Comparison of ENCODE assay signal across 7 cellular contexts in genomic region chr2:69798466-69798908, GRCh38. TPM values are rescaled to one million over a fixed set of nuclear protein-coding genes. Genes with fewer than 3 reads are reported as not detected.
DNase-seq lines count a peak whose midpoint lies in the region; ATAC-seq and TF ChIP-seq lines count a peak whose summit lies in the region.

No MANE protein-coding gene starts in this region.

- H3F3A ChIP-seq in GM23338 (replicated peaks; ENCODE audit: low read depth) = no peaks in the 10 kb centered on the region

- no peaks in the 10 kb centered on the region for H3K9me3 ChIP-seq in hepatocyte (ENCODE audit: low read depth)

- peaks cover 4% of the 10 kb centered on the region; the same call in 1 of the 3 replicates for H3K9me3 Mint-ChIP-seq in GM23338
- no peaks in the 10 kb centered on the region for H3K9me3 Mint-ChIP-seq in stimulated activated naive CD8-positive, alpha-beta T cell treated with anti-CD3 and anti-CD28 coated beads, Interleukin-15, Interleukin-2, amounts not matched to agents 100 ng/mL and 50 ng/mL, for 24 hours

- H3K27ac Mint-ChIP-seq in GM23338 = no peak overlapping the region
- H3K27ac Mint-ChIP-seq in stimulated activated naive CD8-positive, alpha-beta T cell treated with anti-CD3 and anti-CD28 coated beads, Interleukin-15, Interleukin-2, amounts not matched to agents 100 ng/mL and 50 ng/mL, for 24 hours = peak overlapping the region; percentile 73

- H3K4me1 Mint-ChIP-seq in GM23338 = peaks cover 13% of the 10 kb centered on the region
- peaks cover 21% of the 10 kb centered on the region for H3K4me1 Mint-ChIP-seq in stimulated activated naive CD8-positive, alpha-beta T cell treated with anti-CD3 and anti-CD28 coated beads, Interleukin-15, Interleukin-2, amounts not matched to agents 100 ng/mL and 50 ng/mL, for 24 hours (ENCODE audit: low read depth)

- H3K9me2 ChIP-seq in GM23338 (ENCODE audit: insufficient read depth) (no peaks in the 10 kb centered on the region), hepatocyte (replicated peaks; ENCODE audit: insufficient read depth) (no peaks in the 10 kb centered on the region)

- 31% methylated on average over 7 of the region's 7 CpGs for WGBS in hepatocyte (ENCODE audit: low lambda C conversion rate, missing lambda C conversion rate)

- H3K27me3 ChIP-seq in GM23338 (ENCODE audit: insufficient read depth) (no peaks in the 10 kb centered on the region), hepatocyte (no peaks in the 10 kb centered on the region)

- H2AFZ ChIP-seq in GM23338 = no peak overlapping the region
- peak overlapping the region; percentile 21 for H2AFZ ChIP-seq in hepatocyte

- H3K4me3 Mint-ChIP-seq in GM23338 = no peak overlapping the region
- peak overlapping the region; percentile 60 for H3K4me3 Mint-ChIP-seq in stimulated activated naive CD8-positive, alpha-beta T cell treated with anti-CD3 and anti-CD28 coated beads, Interleukin-15, Interleukin-2, amounts not matched to agents 100 ng/mL and 50 ng/mL, for 24 hours

- TF ChIP-seq CTCF in GM23338 (conservative IDR thresholded peaks at IDR 0.05; ENCODE audit: low read depth in 2 of 2) (no peak), VCaP (conservative IDR thresholded peaks at IDR 0.05) (no peak), hepatocyte (IDR thresholded peaks at IDR 0.05; ENCODE audit: poor library complexity) (no peak)

- H3K27ac ChIP-seq in GM23338 (ENCODE audit: low read depth) (no peak overlapping the region), VCaP (peak overlapping the region; percentile 46), hepatocyte (peak overlapping the region; percentile 97)

- H4K20me1 ChIP-seq in GM23338 (replicated peaks; ENCODE audit: insufficient read depth) (no peaks in the 10 kb centered on the region), hepatocyte (ENCODE audit: insufficient read depth, poor library complexity, severe bottlenecking) (no peaks in the 10 kb centered on the region)

- peak; percentile 40 for ATAC-seq in GM23338
- no peak for ATAC-seq in GM18520 (IDR thresholded peaks at IDR 0.05; ENCODE audit: unreplicated experiment)

- peaks cover 4% of the 10 kb centered on the region for H3K27me3 Mint-ChIP-seq in GM23338 (ENCODE audit: insufficient read depth, low read depth, poor library complexity)
- no peaks in the 10 kb centered on the region for H3K27me3 Mint-ChIP-seq in stimulated activated naive CD8-positive, alpha-beta T cell treated with anti-CD3 and anti-CD28 coated beads, Interleukin-15, Interleukin-2, amounts not matched to agents 100 ng/mL and 50 ng/mL, for 24 hours

- no peaks in the 10 kb centered on the region for H3K79me2 ChIP-seq in GM23338 (replicated peaks; ENCODE audit: insufficient read depth)
- H3K79me2 ChIP-seq in hepatocyte = peaks cover 20% of the 10 kb centered on the region

- DNase-seq in GM23338 (ENCODE audit: low spot score) (no peak), hepatocyte (ENCODE audit: low spot score) (peak; percentile 26), NCI-H1436 (lab: John Stamatoyannopoulos, UW) (no peak), NCI-H82 (lab: John Stamatoyannopoulos, UW) (no peak)

- H3K4me1 ChIP-seq in GM23338 (ENCODE audit: insufficient read depth) (peaks cover 5% of the 10 kb centered on the region; the same call in 1 of the 2 replicates), hepatocyte (ENCODE audit: insufficient read depth) (peaks cover 53% of the 10 kb centered on the region)

- H3K36me3 Mint-ChIP-seq in GM23338 (ENCODE audit: low read depth) = peaks cover 4% of the 10 kb centered on the region; the same call in 2 of the 3 replicates
- peaks cover 2% of the 10 kb centered on the region for H3K36me3 Mint-ChIP-seq in stimulated activated naive CD8-positive, alpha-beta T cell treated with anti-CD3 and anti-CD28 coated beads, Interleukin-15, Interleukin-2, amounts not matched to agents 100 ng/mL and 50 ng/mL, for 24 hours (ENCODE audit: low read depth)

- H3K36me3 ChIP-seq in GM23338 (ENCODE audit: insufficient read depth) = no peaks in the 10 kb centered on the region
- H3K36me3 ChIP-seq in hepatocyte (replicated peaks; ENCODE audit: insufficient read depth, low read depth) = no peaks in the 10 kb centered on the region

- H3K4me3 ChIP-seq in GM23338 = no peak overlapping the region
- H3K4me3 ChIP-seq in hepatocyte = peak overlapping the region; percentile 18

- H3K4me2 ChIP-seq in GM23338 = no peak overlapping the region
- peak overlapping the region; percentile 82 for H3K4me2 ChIP-seq in hepatocyte

TF ChIP-seq in GM23338, 12 proteins besides CTCF, POLR2A, EP300 and RAD21:
- TF ChIP-seq EZH2 (IDR thresholded peaks at IDR 0.05; ENCODE audit: low read depth, unreplicated experiment) (no peak), POLR2AphosphoS5 (IDR thresholded peaks at IDR 0.05; ENCODE audit: low read depth) (no peak), STAT1 (IDR thresholded peaks at IDR 0.05; ENCODE audit: unreplicated experiment) (no peak), JUNB (IDR thresholded peaks at IDR 0.05; ENCODE audit: unreplicated experiment) (no peak), ZNF462 (CRISPR knock-in tag; IDR thresholded peaks at IDR 0.05) (no peak), ZNF331 (CRISPR knock-in tag; IDR thresholded peaks at IDR 0.05; ENCODE audit: low read depth) (no peak), CREB1 (CRISPR knock-in tag; IDR thresholded peaks at IDR 0.05; ENCODE audit: low read depth) (no peak)

RNA-seq across cellular contexts. Expression of gene GMCL1, which starts 31.0 kb away (rescaled TPM):
- total RNA-seq in GM23338 (2014; rRNA removed; shearing (Covaris generic)) = 26.9 and 27.3 TPM in 2 replicates
- 27.0 and 27.7 TPM in 2 replicates for polyA plus RNA-seq in GM23338 (2016; fragmentation: Nextera tagmentation; extraction: Ambion mirVana)
- 18.1 and 22.5 TPM in 2 replicates for total RNA-seq in hepatocyte
- polyA plus RNA-seq in hepatocyte = 17.9 and 18.8 TPM in 2 replicates

RNA-seq across cellular contexts. Expression of gene ANXA4, which starts 56.6 kb away (rescaled TPM):
- total RNA-seq in GM23338 (2014; rRNA removed; shearing (Covaris generic)) = 5.8 and 6.7 TPM in 2 replicates
- polyA plus RNA-seq in GM23338 (2016; fragmentation: Nextera tagmentation; extraction: Ambion mirVana) (11.5 and 12.3 TPM in 2 replicates), hepatocyte (191 and 231 TPM in 2 replicates)
- 98.8 and 107 TPM in 2 replicates for total RNA-seq in hepatocyte

Comparison
In these comparisons a context has a peak if more than half of its experiments do, and no peak if none do; other contexts are left out.
1. RNA of gene ANXA4, which starts 56.6 kb away (total RNA-seq): 98.8 to 107 TPM in hepatocyte; 5.8 to 6.7 TPM in GM23338; every median in the first group is over 10 times any median in the second.